Comparison of ENCODE assay signal across 8 cellular contexts in genomic region chr2:28895189-28895893, GRCh38.
DNase-seq lines count a peak whose midpoint lies in the region; ATAC-seq and TF ChIP-seq lines count a peak whose summit lies in the region.

No MANE protein-coding gene starts in this region.

- H3K36me3 ChIP-seq in ES-I3 (ENCODE audit: insufficient read depth, low read length) = no peaks in the 10 kb centered on the region
- no peaks in the 10 kb centered on the region for H3K36me3 ChIP-seq in mucosa of stomach (ENCODE audit: control insufficient read depth, insufficient read depth, low read length)

- peak; percentile 38 for ATAC-seq in stimulated activated naive CD8-positive, alpha-beta T cell treated with anti-CD3 and anti-CD28 coated beads, Interleukin-15, amount 100 ng/mL, for 72 hours

- no peaks in the 10 kb centered on the region for H3K9me3 Mint-ChIP-seq in stimulated activated naive CD8-positive, alpha-beta T cell treated with anti-CD3 and anti-CD28 coated beads, Interleukin-15, amount 100 ng/mL, for 72 hours

- POLR2A ChIA-PET in HEK293T (lab: Yijun Ruan, JAX) = interaction anchor here (1.2 to 3.8 kb wide), 4 partner anchors 10 to 33 kb away, joined by 4 to 22 read pairs (median 4); partner anchors contain the start of gene TRMT61B

- H3K27me3 ChIP-seq in mucosa of stomach (ENCODE audit: control insufficient read depth, insufficient read depth, low read length) = no peaks in the 10 kb centered on the region

- H3K9ac ChIP-seq in ES-I3 (ENCODE audit: low read depth, low read length) (peak overlapping the region; percentile 99), mucosa of stomach (ENCODE audit: low read length) (peak overlapping the region; percentile 77)

- H3K4me1 Mint-ChIP-seq in stimulated activated naive CD8-positive, alpha-beta T cell treated with anti-CD3 and anti-CD28 coated beads, Interleukin-15, amount 100 ng/mL, for 72 hours = peaks cover 41% of the 10 kb centered on the region

- H3K9me3 ChIP-seq in ES-I3 (ENCODE audit: control insufficient read depth, insufficient read depth, low read length) (no peaks in the 10 kb centered on the region), mucosa of stomach (ENCODE audit: control insufficient read depth, low read length) (no peaks in the 10 kb centered on the region)

- no peaks in the 10 kb centered on the region for H3K27me3 Mint-ChIP-seq in stimulated activated naive CD8-positive, alpha-beta T cell treated with anti-CD3 and anti-CD28 coated beads, Interleukin-15, amount 100 ng/mL, for 72 hours

- H3K4me3 ChIP-seq in mucosa of stomach (ENCODE audit: low read length) = peak overlapping the region; percentile 96

- H3K4me3 Mint-ChIP-seq in stimulated activated naive CD8-positive, alpha-beta T cell treated with anti-CD3 and anti-CD28 coated beads, Interleukin-15, amount 100 ng/mL, for 72 hours = peak overlapping the region; percentile 93 to 98

- no peak for TF ChIP-seq POLR2A in erythroblast (IDR thresholded peaks at IDR 0.05; ENCODE audit: low read length)

- CTCF ChIA-PET in HEK293T (lab: Yijun Ruan, JAX) = no interaction called here

- peak overlapping the region; percentile 98 to 99 for H3K27ac Mint-ChIP-seq in stimulated activated naive CD8-positive, alpha-beta T cell treated with anti-CD3 and anti-CD28 coated beads, Interleukin-15, amount 100 ng/mL, for 72 hours

- H3K4me1 ChIP-seq in ES-I3 (ENCODE audit: insufficient read depth, low read length) (peaks cover 5% of the 10 kb centered on the region), mucosa of stomach (ENCODE audit: control insufficient read depth, insufficient read depth, low read length) (peaks cover 6% of the 10 kb centered on the region)

- DNase-seq in HEK293T (ENCODE audit: extremely low spot score) (peak; percentile 35), NAMALWA (ENCODE audit: low spot score) (peak; percentile 68), erythroblast (lab: John Stamatoyannopoulos, UW) (peak; percentile 72 to 74), KG1 (lab: John Stamatoyannopoulos, UW) (no peak)
- DNase-seq in activated CD8-positive, alpha-beta memory T cell treated with anti-CD3 and anti-CD28 coated beads, Interleukin-2, amount 50 U/mL, for 4 hours = peak; percentile 52
- DNase-seq in stimulated activated naive CD8-positive, alpha-beta T cell treated with anti-CD3 and anti-CD28 coated beads, Interleukin-15, amount 100 ng/mL, for 72 hours = peak; percentile 45 to 54

TF ChIP-seq in HEK293T, 16 proteins besides CTCF, POLR2A, EP300 and RAD21:
- TF ChIP-seq ELF4 (IDR thresholded peaks at IDR 0.05) (no peak), SP1 (IDR thresholded peaks at IDR 0.05) (no peak), ZNF384 (IDR thresholded peaks at IDR 0.05) (no peak), PKNOX1 (IDR thresholded peaks at IDR 0.05) (no peak), FOXK2 (IDR thresholded peaks at IDR 0.05) (no peak), SUZ12 (IDR thresholded peaks at IDR 0.05) (no peak), NFRKB (IDR thresholded peaks at IDR 0.05) (no peak), FOXM1 (IDR thresholded peaks at IDR 0.05; ENCODE audit: borderline replicate concordance) (no peak), L3MBTL2 (conservative IDR thresholded peaks at IDR 0.05) (no peak), LEF1 (IDR thresholded peaks at IDR 0.05; ENCODE audit: borderline replicate concordance) (no peak), BHLHE40 (IDR thresholded peaks at IDR 0.05; ENCODE audit: borderline replicate concordance) (no peak), ARNT (IDR thresholded peaks at IDR 0.05) (no peak)
